8 cellular contexts compared by ENCODE assay signal in genomic region chr16:4936991-4937781, GRCh38. TPM values are rescaled to one million over a fixed set of nuclear protein-coding genes. Genes with fewer than 3 reads are reported as not detected.
A peak's percentile ranks its signal among the peaks of the same experiment; 100 is the strongest.
DNase-seq lines count a peak whose midpoint lies in the region; ATAC-seq and TF ChIP-seq lines count a peak whose summit lies in the region.
"Had no signal": no experiment of that assay in that cellular context is flagged by ENCODE, and none has a peak within 500 bp of the region (broad histone marks: within the 10 kb centered on the region; RNA-seq: fewer than 3 reads in every experiment).

Gene PPL, minus strand, starts transcription at chr16:4937148. Its CDS starts 103 bp downstream, at chr16:4937045.

- H3K4me3 ChIP-seq in liver (ENCODE audit: low read depth in 1 of 3, low read length in 3 of 3) (peak within 1 kb of the TSS; percentile 67 to 90 (median 83)), suprapubic skin (peak within 1 kb of the TSS; percentile 68)

- peak; percentile 92 for DNase-seq in NCI-H2196 treated with DMSO at 0.1 percent for 48 hours (lab: John Stamatoyannopoulos, UW; ENCODE audit: unreplicated experiment)
- peak; percentile 74 for DNase-seq in cerebellum (ENCODE audit: low spot score)
- peak in 1 of 2 donors; percentile 88 for DNase-seq in suprapubic skin (ENCODE audit: low spot score in 2 of 2)
- no peak for DNase-seq in activated effector memory CD4-positive, alpha-beta T cell treated with anti-CD3 and anti-CD28 coated beads, Interleukin-2, amount 50 U/mL, for 16 hours

- H3K4me1 ChIP-seq in liver (ENCODE audit: control insufficient read depth in 4 of 4, insufficient read depth in 4 of 4, low read length in 3 of 4) (peaks cover 9 to 46% (median 36%) of the 10 kb centered on the region in 4 donors), suprapubic skin (peaks cover 59% of the 10 kb centered on the region)

- TF ChIP-seq POLR2A in suprapubic skin (IDR thresholded peaks at IDR 0.05), result peak in 1 of 2 donors; percentile 52

- peak within 1 kb of the TSS in 1 of 2 donors; percentile 47 for H3K9ac ChIP-seq in liver (ENCODE audit: low read depth in 1 of 2, low read length in 2 of 2)

- TF ChIP-seq RAD21 in liver (IDR thresholded peaks at IDR 0.05), result no peak

- H3K27ac ChIP-seq in liver (ENCODE audit: low read depth in 1 of 2, low read length in 2 of 2) (peak within 1 kb of the TSS; percentile 85 to 92), suprapubic skin (peak within 1 kb of the TSS; percentile 87)

- TF ChIP-seq CTCF in liver (IDR thresholded peaks at IDR 0.05; ENCODE audit: low read depth, low read length, missing input control) (no peak), suprapubic skin (IDR thresholded peaks at IDR 0.05) (no peak)

- H3K36me3 ChIP-seq in liver (ENCODE audit: control insufficient read depth in 4 of 4, insufficient read depth in 3 of 4, low read depth in 1 of 4, low read length in 3 of 4) (no peaks in the 10 kb centered on the region), suprapubic skin (no peaks in the 10 kb centered on the region)

- ATAC-seq in GM18907 (IDR thresholded peaks at IDR 0.05; ENCODE audit: unreplicated experiment), result peak; percentile 40
- no peak for ATAC-seq in HG03521 (IDR thresholded peaks at IDR 0.05; ENCODE audit: unreplicated experiment)

- H3K9me3 ChIP-seq in liver (ENCODE audit: control insufficient read depth in 4 of 4, low read length in 3 of 4) (no peaks in the 10 kb centered on the region), suprapubic skin (no peaks in the 10 kb centered on the region)

- H3K27me3 ChIP-seq in liver (ENCODE audit: control insufficient read depth in 4 of 4, insufficient read depth in 4 of 4, low read length in 3 of 4) (no peaks in the 10 kb centered on the region), suprapubic skin (no peaks in the 10 kb centered on the region)

- 3% methylated on average over 76 of the region's 76 CpGs for WGBS in liver
- WGBS in suprapubic skin, result 8% methylated on average over 45 of the region's 76 CpGs

- no peak for TF ChIP-seq EP300 in suprapubic skin (IDR thresholded peaks at IDR 0.05)

TF ChIP-seq in liver, 16 proteins besides CTCF, POLR2A, EP300 and RAD21:
- TF ChIP-seq ZBTB33 (IDR thresholded peaks at IDR 0.05), result no peak
- peak in 1 of 2 donors; percentile 40 for TF ChIP-seq EGR1 (IDR thresholded peaks at IDR 0.05; ENCODE audit: low read depth in 2 of 2)
TF ChIP-seq in liver: peak in this region for 1.

RNA-seq across cellular contexts. Expression of gene PPL, which starts in this region (rescaled TPM):
- total RNA-seq in cerebellum (3.3 TPM), liver (10 to 100 TPM in 1 of 2 donors, 1 to 10 TPM in 1; 2.1 to 26.0 TPM), suprapubic skin (100 to 1,000 TPM; 304 to 377 (median 350) TPM)
- 1 to 10 TPM; 5.4 to 6.8 TPM for polyA plus RNA-seq in liver
- total RNA-seq: T-helper 2 cell treated with Interferon-gamma antibody and Interleukin-4, amounts not matched to agents 100 ng/mL and 5 ng/mL, for 36 hours had no signal

Comparison
In these comparisons a context has a peak if more than half of its experiments do, and no peak if none do; other contexts are left out.
1. RNA of gene PPL (total RNA-seq): 304 to 377 TPM in suprapubic skin; 2.1 to 26.0 TPM in liver and 3.3 TPM in cerebellum (single experiment); every median in the first group is over 10 times any median in the second.